8 cellular contexts compared by ENCODE assay signal in genomic region chr3:120093119-120093922, GRCh38. TPM values are rescaled to one million over a fixed set of nuclear protein-coding genes. Genes with fewer than 3 reads are reported as not detected.
A peak's percentile ranks its signal among the peaks of the same experiment; 100 is the strongest.
DNase-seq lines count a peak whose midpoint lies in the region; ATAC-seq and TF ChIP-seq lines count a peak whose summit lies in the region.

No MANE protein-coding gene starts in this region.

- peak overlapping the region; percentile 94 for H3K27ac ChIP-seq in BLaER1
- H3K27ac ChIP-seq in RWPE2 (ENCODE audit: poor library complexity, severe bottlenecking): peak overlapping the region; percentile 97
- H3K27ac ChIP-seq in duodenal mucosa (ENCODE audit: low read depth, low read length): peak overlapping the region; percentile 99
- H3K27ac ChIP-seq in uterus: peak overlapping the region; percentile 99 to 100

- H3K27me3 ChIP-seq in BLaER1: peaks cover 21% of the 10 kb centered on the region; the same call in 1 of the 2 replicates
- no peaks in the 10 kb centered on the region for H3K27me3 ChIP-seq in H7 (ENCODE audit: control insufficient read depth, insufficient read depth, low read length)
- no peaks in the 10 kb centered on the region for H3K27me3 ChIP-seq in RWPE2 (ENCODE audit: insufficient read depth, poor library complexity, severe bottlenecking)
- H3K27me3 ChIP-seq in duodenal mucosa (ENCODE audit: control insufficient read depth in 1 of 2, insufficient read depth in 2 of 2, low read length in 2 of 2): no peaks in the 10 kb centered on the region
- H3K27me3 ChIP-seq in uterus: no peaks in the 10 kb centered on the region

- H3K9me3 ChIP-seq in BLaER1 (no peaks in the 10 kb centered on the region), RWPE2 (ENCODE audit: severe bottlenecking) (no peaks in the 10 kb centered on the region), duodenal mucosa (ENCODE audit: control insufficient read depth in 1 of 2, low read length in 2 of 2) (no peaks in the 10 kb centered on the region), mucosa of descending colon (no peaks in the 10 kb centered on the region), uterus (no peaks in the 10 kb centered on the region)

- intact Hi-C loops in mucosa of descending colon (cut with DNase I, micrococcal nuclease): no loop called here
- intact Hi-C loops in uterus (cut with DNase I; ENCODE audit: low total_unique reads): no loop called here

- TF ChIP-seq POLR2A in uterus (IDR thresholded peaks at IDR 0.05): no peak

- DNase-seq in H7: no peak
- no peak for DNase-seq in RWPE2 (ENCODE audit: low spot score)
- peak in 2 of 3 donors; percentile 56 to 85 for DNase-seq in mucosa of descending colon
- DNase-seq in uterus: no peak
- no peak for DNase-seq in NCI-H226

- ATAC-seq in RWPE2 (ENCODE audit: low read depth) (no peak), mucosa of descending colon (no peak), GM18868 (IDR thresholded peaks at IDR 0.05; ENCODE audit: unreplicated experiment) (no peak)

- H3K36me3 ChIP-seq in BLaER1 (no peaks in the 10 kb centered on the region), H7 (replicated peaks; ENCODE audit: control insufficient read depth, insufficient read depth, low read length) (no peaks in the 10 kb centered on the region; the same call in 1 of the 2 replicates), RWPE2 (ENCODE audit: low read depth) (peaks cover 68% of the 10 kb centered on the region), duodenal mucosa (ENCODE audit: control insufficient read depth in 1 of 2, insufficient read depth in 2 of 2, low read length in 2 of 2) (no peaks in the 10 kb centered on the region), mucosa of descending colon (ENCODE audit: low read depth) (peaks cover 9% of the 10 kb centered on the region), uterus (no peaks in the 10 kb centered on the region)

- peaks cover 52% of the 10 kb centered on the region for H4K20me1 ChIP-seq in BLaER1

- H3K9ac ChIP-seq in BLaER1 (peak overlapping the region; percentile 90), duodenal mucosa (ENCODE audit: low read depth in 1 of 2, low read length in 2 of 2) (peak overlapping the region; percentile 77 to 79)

- H3K4me1 ChIP-seq in BLaER1 (peaks cover 38% of the 10 kb centered on the region), RWPE2 (ENCODE audit: insufficient read depth, poor library complexity, severe bottlenecking) (peaks cover 23% of the 10 kb centered on the region), duodenal mucosa (ENCODE audit: control insufficient read depth in 1 of 2, insufficient read depth in 2 of 2, low read length in 2 of 2) (peaks cover 23 to 25% of the 10 kb centered on the region in 2 donors), mucosa of descending colon (ENCODE audit: low read depth) (peaks cover 32% of the 10 kb centered on the region), uterus (no peaks in the 10 kb centered on the region)

- H3K4me2 ChIP-seq in BLaER1: peak overlapping the region; percentile 83

- H3K4me3 ChIP-seq in BLaER1: peak overlapping the region; percentile 81
- peak overlapping the region; percentile 85 for H3K4me3 ChIP-seq in H7 (ENCODE audit: insufficient read depth, low read depth, low read length)
- H3K4me3 ChIP-seq in RWPE2 (ENCODE audit: severe bottlenecking): peak overlapping the region; percentile 70
- H3K4me3 ChIP-seq in duodenal mucosa (ENCODE audit: low read depth in 1 of 2, low read length in 2 of 2): peak overlapping the region; percentile 82 to 86
- peak overlapping the region; percentile 88 for H3K4me3 ChIP-seq in mucosa of descending colon
- peak overlapping the region; percentile 60 to 72 for H3K4me3 ChIP-seq in uterus

- TF ChIP-seq CTCF in RWPE2 (IDR thresholded peaks at IDR 0.05; ENCODE audit: poor library complexity, severe bottlenecking): no peak
- TF ChIP-seq CTCF in mucosa of descending colon (IDR thresholded peaks at IDR 0.05): no peak
- no peak for TF ChIP-seq CTCF in uterus (IDR thresholded peaks at IDR 0.05)

RNA-seq across cellular contexts. Expression of gene GSK3B, which starts 0.9 kb away (rescaled TPM):
- 34.0 and 40.1 TPM in 2 replicates for total RNA-seq in H7 (2014; rRNA removed; shearing (Covaris generic))
- 10 to 100 TPM; 40.1 to 41.9 (median 41.0) TPM for total RNA-seq in mucosa of descending colon
- total RNA-seq in uterus: 10 to 100 TPM; 13.5 to 53.8 (median 31.3) TPM

Comparison
In these comparisons a context has a peak if more than half of its experiments do, and no peak if none do; other contexts are left out.
1. DNase-seq: peak in mucosa of descending colon (2 of 3); none in H7 (single experiment), RWPE2 (single experiment), uterus (0 of 2) and NCI-H226 (single experiment).
2. Peak in every context shown above with its lines, with median percentiles within 50 percentile points of each other: H3K27ac ChIP-seq and H3K4me3 ChIP-seq.